24 cellular contexts compared by ENCODE assay signal in the genomic region with DNA sequence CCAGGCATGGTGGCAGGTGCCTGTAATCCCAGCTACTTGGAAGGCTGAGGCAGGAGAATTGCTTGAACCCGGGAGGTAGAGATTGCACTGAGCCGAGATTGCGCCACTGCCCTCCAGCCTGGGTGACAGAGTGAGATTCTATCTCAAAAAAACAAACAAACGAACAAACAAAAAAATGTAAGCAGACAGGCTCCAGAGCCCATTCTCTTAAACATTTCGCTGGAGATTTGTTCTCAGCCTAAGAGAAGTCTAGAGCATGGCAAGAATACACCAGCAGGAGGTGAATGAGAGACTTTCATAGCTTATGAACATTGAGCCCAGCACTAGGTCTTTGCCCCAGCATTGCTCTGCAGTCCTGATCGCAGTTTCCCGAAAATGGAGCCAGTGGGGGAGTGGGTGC.
DNase-seq lines count a peak whose midpoint lies in the region; ATAC-seq and TF ChIP-seq lines count a peak whose summit lies in the region.
"Had no signal": no experiment of that assay in that cellular context is flagged by ENCODE, and none has a peak within 500 bp of the region (broad histone marks: within the 10 kb centered on the region; RNA-seq: fewer than 3 reads in every experiment).

No MANE protein-coding gene starts in this region.

- H3K9ac ChIP-seq in trophoblast cell (ENCODE audit: low read length), result no peak overlapping the region
- H3K9ac ChIP-seq: neural progenitor cell had no signal

- no peak overlapping the region for H3K4me2 ChIP-seq in trophoblast cell (ENCODE audit: low read length)
- H3K4me2 ChIP-seq: neural progenitor cell had no signal

- H2BK12ac ChIP-seq in trophoblast cell (ENCODE audit: low read length), result no peak overlapping the region

- no peaks in the 10 kb centered on the region for H3K79me2 ChIP-seq in trophoblast cell (ENCODE audit: control insufficient read depth, insufficient read depth, low read length, poor library complexity)

- peaks cover 4% of the 10 kb centered on the region for H3K79me1 ChIP-seq in trophoblast cell (ENCODE audit: low read length)

- H3K9me3 ChIP-seq in RWPE2 (ENCODE audit: severe bottlenecking), result no peaks in the 10 kb centered on the region
- peaks cover 3% of the 10 kb centered on the region for H3K9me3 ChIP-seq in trophoblast cell (ENCODE audit: insufficient read depth, low read depth, low read length)
- H3K9me3 ChIP-seq in spleen, result peaks cover 0 to 12% (median 4%) of the 10 kb centered on the region in 8 donors
- H3K9me3 ChIP-seq: thyroid gland had no signal

- no peak overlapping the region for H3K4me3 ChIP-seq in RWPE2 (ENCODE audit: severe bottlenecking)
- H3K4me3 ChIP-seq in epithelial cell of esophagus (ENCODE audit: low read length), result no peak overlapping the region
- H3K4me3 ChIP-seq in trophoblast cell (ENCODE audit: low read depth, low read length), result no peak overlapping the region
- no peak overlapping the region for H3K4me3 ChIP-seq in spleen
- H3K4me3 ChIP-seq: lung, neural progenitor cell, SK-N-MC, thyroid gland had no signal

- H3K4ac ChIP-seq in trophoblast cell (ENCODE audit: low read depth, low read length), result no peak overlapping the region

- no peak overlapping the region for H2AFZ ChIP-seq in trophoblast cell (ENCODE audit: insufficient read depth, low read length, poor library complexity)
- H2AFZ ChIP-seq: neural progenitor cell had no signal

- H3K36me3 ChIP-seq in RWPE2 (ENCODE audit: low read depth), result no peaks in the 10 kb centered on the region
- no peaks in the 10 kb centered on the region for H3K36me3 ChIP-seq in trophoblast cell (ENCODE audit: control insufficient read depth in 1 of 2, insufficient read depth in 2 of 2, low read length in 2 of 2)
- H3K36me3 ChIP-seq in spleen, result no peaks in the 10 kb centered on the region
- H3K36me3 ChIP-seq: neural progenitor cell, thyroid gland had no signal

- H4K8ac ChIP-seq in trophoblast cell (ENCODE audit: low read depth, low read length), result no peak overlapping the region

- H3K4me1 ChIP-seq in RWPE2 (ENCODE audit: insufficient read depth, poor library complexity, severe bottlenecking) (peaks cover 34% of the 10 kb centered on the region), trophoblast cell (ENCODE audit: control insufficient read depth in 1 of 2, insufficient read depth in 2 of 2, low read length in 2 of 2) (peaks cover 9 to 12% of the 10 kb centered on the region in 2 experiments), spleen (peaks cover 0 to 14% (median 6%) of the 10 kb centered on the region in 6 donors)
- H3K4me1 ChIP-seq: thyroid gland had no signal

- no peak for TF ChIP-seq POLR2A in spleen (IDR thresholded peaks at IDR 0.05)

- no peak overlapping the region for H2BK5ac ChIP-seq in trophoblast cell (ENCODE audit: low read depth, low read length, poor library complexity)

- H3K18ac ChIP-seq in trophoblast cell (ENCODE audit: low read length), result no peak overlapping the region

- no peak overlapping the region for H3K23ac ChIP-seq in trophoblast cell (ENCODE audit: low read length)

- peak; percentile 11 for TF ChIP-seq CTCF in RWPE2 (IDR thresholded peaks at IDR 0.05; ENCODE audit: poor library complexity, severe bottlenecking)
- TF ChIP-seq CTCF in epithelial cell of esophagus (IDR thresholded peaks at IDR 0.05; ENCODE audit: insufficient read depth, low read depth, low read length, missing control alignments), result peak; percentile 11
- TF ChIP-seq CTCF in spleen (IDR thresholded peaks at IDR 0.05 in 8 of 11, conservative IDR thresholded peaks at IDR 0.05 in 3 of 11), result no peak

- ATAC-seq in RWPE2 (ENCODE audit: low read depth), result peak; percentile 23; the same call in 1 of the 3 replicates
- ATAC-seq in GM21447 (IDR thresholded peaks at IDR 0.05; ENCODE audit: unreplicated experiment), result no peak
- ATAC-seq: sciatic nerve; stimulated activated naive CD8-positive, alpha-beta T cell treated with anti-CD3 and anti-CD28 coated beads, Interleukin-15, amount 100 ng/mL, for 72 hours had no signal

- H3K14ac ChIP-seq in trophoblast cell (ENCODE audit: low read length), result no peak overlapping the region

- H3K27ac ChIP-seq in RWPE2 (ENCODE audit: poor library complexity, severe bottlenecking) (peak overlapping the region; percentile 38), trophoblast cell (ENCODE audit: low read depth, low read length) (no peak overlapping the region), spleen (no peak overlapping the region)
- H3K27ac ChIP-seq: HL-60, neural progenitor cell, SK-N-MC, thyroid gland had no signal

- no peak overlapping the region for H2AK5ac ChIP-seq in trophoblast cell (ENCODE audit: low read length)

- H3K27me3 ChIP-seq in RWPE2 (ENCODE audit: insufficient read depth, poor library complexity, severe bottlenecking) (no peaks in the 10 kb centered on the region), trophoblast cell (ENCODE audit: insufficient read depth, low read length) (no peaks in the 10 kb centered on the region), spleen (replicated peaks in 1 of 7) (peaks cover 0 to 16% (median 3%) of the 10 kb centered on the region in 7 donors)
- H3K27me3 ChIP-seq: neural progenitor cell, thyroid gland had no signal

- H2BK120ac ChIP-seq in trophoblast cell (ENCODE audit: insufficient read depth, low read length, poor library complexity), result no peak overlapping the region

- DNase-seq in HuH-7 (ENCODE audit: low spot score), result peak; percentile 50
- DNase-seq in RWPE2 (ENCODE audit: low spot score), result no peak
- DNase-seq in epithelial cell of esophagus (ENCODE audit: low read depth), result no peak
- peak; percentile 82 to 95 for DNase-seq in trophoblast cell
- DNase-seq in spleen, result no peak
- DNase-seq in AG08395 (ENCODE audit: low spot score), result no peak
- DNase-seq: activated CD4-positive, alpha-beta T cell treated with anti-CD3 and anti-CD28 coated beads for 4 hours; activated naive CD4-positive, alpha-beta T cell treated with Interleukin-2 at 50 U/mL for 16 hours; activated T-cell treated with anti-CD3 and anti-CD28 coated beads, Interleukin-2, amount 50 U/mL, for 72 hours; amniotic stem cell; CD4-positive, alpha-beta memory T cell; H7; NCI-H2029 treated with DMSO at 0.1 percent for 48 hours; NCI-H82; stimulated activated CD4-positive, alpha-beta T cell treated with anti-CD3 and anti-CD28 coated beads, Interleukin-15, amount 100 ng/mL, for 24 hours; stimulated activated naive CD8-positive, alpha-beta T cell treated with anti-CD3 and anti-CD28 coated beads, Interleukin-15, amount 100 ng/mL, for 72 hours; T-helper 2 cell; thyroid gland had no signal

- intact Hi-C loops in spleen (cut with DNase I; ENCODE audit: low total_unique reads), result no loop called here

- no CpG with 5 or more reads among the region's 7 CpGs for WGBS in trophoblast cell (ENCODE audit: extremely low coverage, insufficient coverage, insufficient read length)
- WGBS in spleen, 5 donors, result 83 to 90% (median 89%) methylated on average over 7 of the region's 7 CpGs

- no peak overlapping the region for H4K91ac ChIP-seq in trophoblast cell (ENCODE audit: low read depth, low read length)

- no peak overlapping the region for H4K12ac ChIP-seq in trophoblast cell (ENCODE audit: low read depth, low read length)

Comparison
In these comparisons a context has a peak if more than half of its experiments do, and no peak if none do; other contexts are left out.
1. DNase-seq: peak in HuH-7 (single experiment) and trophoblast cell (2 of 2); none in RWPE2 (single experiment), epithelial cell of esophagus (single experiment), spleen (single experiment) and AG08395 (single experiment).
2. CTCF ChIP-seq: peak in RWPE2 (single experiment) and epithelial cell of esophagus (single experiment); none in spleen (0 of 11).